ENCODE assay signal across 1 cellular context in genomic region chr12:22543246-22544037, GRCh38.
TF ChIP-seq lines count a peak whose summit lies in the region.

No MANE protein-coding gene starts in this region.

TF ChIP-seq in HepG2, 621 proteins besides CTCF, POLR2A, EP300 and RAD21 (continued from another document):
- TF ChIP-seq ZNF407 (CRISPR knock-in tag; IDR thresholded peaks at IDR 0.05; ENCODE audit: not compliant biosample characterization) (no peak), SIN3B (IDR thresholded peaks at IDR 0.05; ENCODE audit: low read length) (no peak), ZNF10 (CRISPR knock-in tag; IDR thresholded peaks at IDR 0.05; ENCODE audit: borderline replicate concordance, low read depth) (no peak), SMARCE1 (IDR thresholded peaks at IDR 0.05; ENCODE audit: borderline replicate concordance) (no peak), THAP7 (CRISPR knock-in tag; IDR thresholded peaks at IDR 0.05) (0 out of 2 replicates have a peak, but pooled peaks have one; percentile 38), ZNF878 (CRISPR knock-in tag; IDR thresholded peaks at IDR 0.05) (no peak), FOXJ3 (CRISPR knock-in tag; IDR thresholded peaks at IDR 0.05; ENCODE audit: borderline replicate concordance) (no peak), ZNF549 (CRISPR knock-in tag; IDR thresholded peaks at IDR 0.05) (no peak)
